ENCODE assay signal across 9 cellular contexts in genomic region chr19:1170938-1171754, GRCh38. TPM values are rescaled to one million over a fixed set of nuclear protein-coding genes. Genes with fewer than 3 reads are reported as not detected.
DNase-seq lines count a peak whose midpoint lies in the region; ATAC-seq and TF ChIP-seq lines count a peak whose summit lies in the region.
"Had no signal": no experiment of that assay in that cellular context is flagged by ENCODE, and none has a peak within 500 bp of the region (broad histone marks: within the 10 kb centered on the region; RNA-seq: fewer than 3 reads in every experiment).

No MANE protein-coding gene starts in this region.

- no peak for TF ChIP-seq RAD21 in liver (IDR thresholded peaks at IDR 0.05)

- no peak for TF ChIP-seq CTCF in liver (IDR thresholded peaks at IDR 0.05; ENCODE audit: low read depth, low read length, missing input control)

- H3K4me3 Mint-ChIP-seq in activated T-cell treated with anti-CD3 and anti-CD28 coated beads, Interleukin-2, amount 50 U/mL, for 4 hours: peak overlapping the region; percentile 24

- no peaks in the 10 kb centered on the region for H3K27me3 ChIP-seq in liver (ENCODE audit: control insufficient read depth in 4 of 4, insufficient read depth in 4 of 4, low read length in 3 of 4)
- no peaks in the 10 kb centered on the region for H3K27me3 ChIP-seq in thymus (ENCODE audit: control insufficient read depth, insufficient read depth)
- H3K27me3 ChIP-seq: MG63 had no signal

- peaks cover 37% of the 10 kb centered on the region for H3K4me1 Mint-ChIP-seq in activated T-cell treated with anti-CD3 and anti-CD28 coated beads, Interleukin-2, amount 50 U/mL, for 4 hours (ENCODE audit: low read depth)

- peak overlapping the region in 1 of 3 donors; percentile 2 for H3K4me3 ChIP-seq in liver (ENCODE audit: low read depth in 1 of 3, low read length in 3 of 3)
- no peak overlapping the region for H3K4me3 ChIP-seq in thymus (ENCODE audit: low read length)

- no peaks in the 10 kb centered on the region for H3K9me3 Mint-ChIP-seq in activated T-cell treated with anti-CD3 and anti-CD28 coated beads, Interleukin-2, amount 50 U/mL, for 4 hours

- in situ Hi-C loops in G401 (cut with HindIII; ENCODE audit: low sequenced_read_pairs): no loop called here

- no peak overlapping the region for H3K9ac ChIP-seq in liver (ENCODE audit: low read depth in 1 of 2, low read length in 2 of 2)

- no peak for DNase-seq in activated T-cell treated with anti-CD3 and anti-CD28 coated beads, Interleukin-2, amount 50 U/mL, for 4 hours
- DNase-seq in activated T-cell treated with anti-CD3 and anti-CD28 coated beads, Interleukin-2, amount 50 U/mL, for 48 hours: no peak
- DNase-seq in amniotic epithelial cell (ENCODE audit: low read depth): peak; percentile 19
- DNase-seq in G401 (ENCODE audit: low spot score): no peak
- DNase-seq: MG63 had no signal

- H3K9me3 ChIP-seq in liver (ENCODE audit: control insufficient read depth in 4 of 4, low read length in 3 of 4) (no peaks in the 10 kb centered on the region), thymus (ENCODE audit: control insufficient read depth) (no peaks in the 10 kb centered on the region)
- H3K9me3 ChIP-seq: MG63 had no signal

- WGBS in liver: 89% methylated on average over 38 of the region's 38 CpGs
- 95% methylated on average over 38 of the region's 38 CpGs for WGBS in thymus

- H3K27ac ChIP-seq in liver (ENCODE audit: low read depth in 1 of 2, low read length in 2 of 2) (peak overlapping the region; percentile 89 to 91), thymus (ENCODE audit: low read depth) (peak overlapping the region; percentile 25)

- H3K36me3 Mint-ChIP-seq in activated T-cell treated with anti-CD3 and anti-CD28 coated beads, Interleukin-2, amount 50 U/mL, for 4 hours (ENCODE audit: insufficient read depth): peaks cover 9% of the 10 kb centered on the region

- H3K27me3 Mint-ChIP-seq in activated T-cell treated with anti-CD3 and anti-CD28 coated beads, Interleukin-2, amount 50 U/mL, for 4 hours (ENCODE audit: low read depth): no peaks in the 10 kb centered on the region

- H3K36me3 ChIP-seq in liver (ENCODE audit: control insufficient read depth in 4 of 4, insufficient read depth in 3 of 4, low read depth in 1 of 4, low read length in 3 of 4) (no peaks in the 10 kb centered on the region), thymus (ENCODE audit: control insufficient read depth, insufficient read depth) (peaks cover 25% of the 10 kb centered on the region)

- peaks cover 26 to 62% (median 43%) of the 10 kb centered on the region in 4 donors for H3K4me1 ChIP-seq in liver (ENCODE audit: control insufficient read depth in 4 of 4, insufficient read depth in 4 of 4, low read length in 3 of 4)
- H3K4me1 ChIP-seq in thymus (ENCODE audit: control insufficient read depth, insufficient read depth, low read length): peaks cover 29% of the 10 kb centered on the region

- no peak for ATAC-seq in activated T-cell treated with anti-CD3 and anti-CD28 coated beads, Interleukin-2, amount 50 U/mL, for 4 hours
- no peak for ATAC-seq in HG02938 (IDR thresholded peaks at IDR 0.05; ENCODE audit: unreplicated experiment)
- no peak for ATAC-seq in HG03378 (IDR thresholded peaks at IDR 0.05; ENCODE audit: unreplicated experiment)

TF ChIP-seq in liver, 16 proteins besides CTCF, POLR2A, EP300 and RAD21:
- TF ChIP-seq REST (IDR thresholded peaks at IDR 0.05): no peak
- no peak for TF ChIP-seq FOXA1 (IDR thresholded peaks at IDR 0.05)
- no peak for TF ChIP-seq YY1 (IDR thresholded peaks at IDR 0.05)
- TF ChIP-seq GABPA (IDR thresholded peaks at IDR 0.05 in 1 of 2, conservative IDR thresholded peaks at IDR 0.05 in 1 of 2): no peak
- no peak for TF ChIP-seq JUND (IDR thresholded peaks at IDR 0.05)
TF ChIP-seq in liver: peak in this region for 0.

RNA-seq across cellular contexts. Expression of gene SBNO2, which starts 2.9 kb away (rescaled TPM):
- 100 to 1,000 TPM; 134 to 140 (median 139) TPM for total RNA-seq in activated T-cell treated with anti-CD3 and anti-CD28 coated beads, Interleukin-2, amount 50 U/mL, for 4 hours
- 10 to 100 TPM; 11.0 to 25.0 TPM for total RNA-seq in liver
- 10 to 100 TPM in 1 of 2 donors, 1 to 10 TPM in 1; 2.2 to 19.1 TPM for polyA plus RNA-seq in liver
- polyA plus RNA-seq in thymus: 62.4 TPM
- 22.3 and 25.1 TPM in 2 replicates for total RNA-seq in G401 (2014; rRNA removed; shearing (Covaris generic))

RNA-seq across cellular contexts. Expression of gene STK11, which starts 34.4 kb away (rescaled TPM):
- total RNA-seq in activated T-cell treated with anti-CD3 and anti-CD28 coated beads, Interleukin-2, amount 50 U/mL, for 4 hours: 10 to 100 TPM; 64.4 to 72.0 (median 69.8) TPM
- 100 to 1,000 TPM in 1 of 2 donors, 10 to 100 TPM in 1; 40.6 to 126 TPM for total RNA-seq in liver
- polyA plus RNA-seq in liver (10 to 100 TPM in 1 of 2 donors, 1 to 10 TPM in 1; 3.0 to 30.3 TPM), thymus (60.2 TPM)
- 83.6 and 94.8 TPM in 2 replicates for total RNA-seq in G401 (2014; rRNA removed; shearing (Covaris generic))
